ENCODE assay signal across 18 cellular contexts in the genomic region with DNA sequence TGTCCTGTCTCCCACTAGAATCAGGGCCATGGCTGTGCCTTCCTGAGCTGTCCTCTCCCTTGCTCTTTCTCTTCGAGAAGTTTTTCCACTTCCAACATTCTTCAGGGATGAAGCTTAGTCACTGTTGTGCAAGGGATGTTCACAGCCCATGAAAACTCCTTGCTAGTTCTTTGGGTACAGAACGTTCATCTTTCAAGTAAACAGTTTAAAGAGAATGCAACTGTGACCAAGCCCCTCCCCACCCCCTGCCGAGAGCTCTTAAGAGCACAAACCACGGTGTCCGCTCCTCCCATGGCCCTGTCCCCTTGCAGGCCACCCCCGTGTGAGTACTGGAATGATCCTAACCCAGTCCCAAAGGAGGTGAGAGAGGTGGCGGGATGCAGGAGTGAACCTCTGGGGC.
A peak's percentile ranks its signal among the peaks of the same experiment; 100 is the strongest.
DNase-seq lines count a peak whose midpoint lies in the region; ATAC-seq and TF ChIP-seq lines count a peak whose summit lies in the region.
"Had no signal": no experiment of that assay in that cellular context is flagged by ENCODE, and none has a peak within 500 bp of the region (broad histone marks: within the 10 kb centered on the region; RNA-seq: fewer than 3 reads in every experiment).

No MANE protein-coding gene starts in this region.

- no peaks in the 10 kb centered on the region for H3K36me3 ChIP-seq in adrenal gland (replicated peaks in 1 of 2)
- H3K36me3 ChIP-seq: cardiac muscle cell, SJSA1 had no signal

- no peaks in the 10 kb centered on the region for H3K9me3 ChIP-seq in adrenal gland (replicated peaks in 1 of 3)
- H3K9me3 ChIP-seq: SJSA1 had no signal

- DNase-seq in natural killer cell, result no peak
- DNase-seq in natural killer cell treated with Interleukin-12 subunit alpha and Interleukin-12 subunit beta and Interleukin-15 and Interleukin-18, amount 100 ng/mL, for 72 hours (ENCODE audit: low spot score), result no peak
- peak; percentile 91 for DNase-seq in fibroblast of gingiva (ENCODE audit: low read depth)
- DNase-seq in posterior vena cava (ENCODE audit: low spot score), result peak; percentile 86
- no peak for DNase-seq in NCI-H748 (lab: John Stamatoyannopoulos, UW; ENCODE audit: unreplicated experiment)
- no peak for DNase-seq in adrenal gland
- no peak for DNase-seq in COR-L47 (lab: John Stamatoyannopoulos, UW)
- no peak for DNase-seq in NCI-H1930 (lab: John Stamatoyannopoulos, UW)
- DNase-seq: activated B cell treated with CpG ODN at 0.5 μM for 24 hours; activated T-cell treated with anti-CD3 and anti-CD28 coated beads, Interleukin-2, amount 50 U/mL, for 1 hour; DMS79 treated with DMSO at 0.1 percent for 48 hours; NCI-H69; stimulated activated CD4-positive, alpha-beta T cell treated with anti-CD3 and anti-CD28 coated beads, Interleukin-4, amount 100 ng/mL, for 24 hours; stimulated activated naive CD8-positive, alpha-beta T cell treated with anti-CD3 and anti-CD28 coated beads, Interleukin-15, amount 100 ng/mL, for 72 hours had no signal

- H3K36me3 Mint-ChIP-seq in natural killer cell, result no peaks in the 10 kb centered on the region
- H3K36me3 Mint-ChIP-seq in natural killer cell treated with Interleukin-12 subunit alpha and Interleukin-12 subunit beta and Interleukin-15 and Interleukin-18, amount 100 ng/mL, for 72 hours, result no peaks in the 10 kb centered on the region

- H3K9me3 Mint-ChIP-seq in natural killer cell, result no peaks in the 10 kb centered on the region
- H3K9me3 Mint-ChIP-seq in natural killer cell treated with Interleukin-12 subunit alpha and Interleukin-12 subunit beta and Interleukin-15 and Interleukin-18, amount 100 ng/mL, for 72 hours, result no peaks in the 10 kb centered on the region
- H3K9me3 Mint-ChIP-seq: activated B cell treated with CpG ODN at 0.5 μM for 24 hours; stimulated activated naive CD8-positive, alpha-beta T cell treated with anti-CD3 and anti-CD28 coated beads, Interleukin-15, amount 100 ng/mL, for 72 hours had no signal

- H3K27me3 Mint-ChIP-seq in natural killer cell (ENCODE audit: low read depth in 2 of 2), result no peaks in the 10 kb centered on the region
- no peaks in the 10 kb centered on the region for H3K27me3 Mint-ChIP-seq in natural killer cell treated with Interleukin-12 subunit alpha and Interleukin-12 subunit beta and Interleukin-15 and Interleukin-18, amount 100 ng/mL, for 72 hours
- H3K27me3 Mint-ChIP-seq: activated B cell treated with CpG ODN at 0.5 μM for 24 hours; stimulated activated naive CD8-positive, alpha-beta T cell treated with anti-CD3 and anti-CD28 coated beads, Interleukin-15, amount 100 ng/mL, for 72 hours had no signal

- H3K4me3 ChIP-seq in adrenal gland, result no peak overlapping the region
- H3K4me3 ChIP-seq: cardiac muscle cell, lung, SJSA1 had no signal

- H3K4me1 ChIP-seq in adrenal gland (replicated peaks in 1 of 2), result no peaks in the 10 kb centered on the region
- H3K4me1 ChIP-seq: parathyroid adenoma had no signal

- no peak for ATAC-seq in natural killer cell
- ATAC-seq in natural killer cell treated with Interleukin-12 subunit alpha and Interleukin-12 subunit beta and Interleukin-15 and Interleukin-18, amount 100 ng/mL, for 72 hours, result no peak
- ATAC-seq: stimulated activated naive CD8-positive, alpha-beta T cell treated with anti-CD3 and anti-CD28 coated beads, Interleukin-15, amount 100 ng/mL, for 72 hours had no signal

- peak overlapping the region in 2 of 5 donors; percentile 40 to 63 for H3K27ac ChIP-seq in adrenal gland
- H3K27ac ChIP-seq: cardiac muscle cell, parathyroid adenoma, SJSA1 had no signal

- no peak for TF ChIP-seq POLR2A in adrenal gland (IDR thresholded peaks at IDR 0.05)

- WGBS in adrenal gland, 4 donors, result 72 to 86% (median 82%) methylated on average over 5 to 7 of the region's 7 CpGs

- TF ChIP-seq CTCF in natural killer cell (IDR thresholded peaks at IDR 0.05) (no peak), adrenal gland (IDR thresholded peaks at IDR 0.05) (no peak)

- no peaks in the 10 kb centered on the region for H3K27me3 ChIP-seq in adrenal gland
- H3K27me3 ChIP-seq: cardiac muscle cell, SJSA1 had no signal

- peaks cover 29 to 45% of the 10 kb centered on the region in 2 donors for H3K4me1 Mint-ChIP-seq in natural killer cell
- peaks cover 0 to 25% of the 10 kb centered on the region in 2 donors for H3K4me1 Mint-ChIP-seq in natural killer cell treated with Interleukin-12 subunit alpha and Interleukin-12 subunit beta and Interleukin-15 and Interleukin-18, amount 100 ng/mL, for 72 hours (ENCODE audit: low read depth in 2 of 2)

- intact Hi-C loops in natural killer cell (cut with micrococcal nuclease) (no loop called here), posterior vena cava (cut with DNase I) (loop anchor here in 1 of 2 donors (1.0 kb wide), 2 partner anchors 24 to 49 kb away; no protein-coding TSS in a partner anchor), adrenal gland (cut with DNase I) (no loop called here)

- H3K4me3 Mint-ChIP-seq in natural killer cell, result peak overlapping the region; percentile 28
- H3K4me3 Mint-ChIP-seq in natural killer cell treated with Interleukin-12 subunit alpha and Interleukin-12 subunit beta and Interleukin-15 and Interleukin-18, amount 100 ng/mL, for 72 hours, result no peak overlapping the region
- H3K4me3 Mint-ChIP-seq: activated B cell treated with CpG ODN at 0.5 μM for 24 hours; stimulated activated naive CD8-positive, alpha-beta T cell treated with anti-CD3 and anti-CD28 coated beads, Interleukin-15, amount 100 ng/mL, for 72 hours had no signal

- H3K27ac Mint-ChIP-seq in natural killer cell, result no peak overlapping the region
- no peak overlapping the region for H3K27ac Mint-ChIP-seq in natural killer cell treated with Interleukin-12 subunit alpha and Interleukin-12 subunit beta and Interleukin-15 and Interleukin-18, amount 100 ng/mL, for 72 hours
- H3K27ac Mint-ChIP-seq: activated B cell treated with CpG ODN at 0.5 μM for 24 hours had no signal

Comparison
In these comparisons a context has a peak if more than half of its experiments do, and no peak if none do; other contexts are left out.
1. DNase-seq: peak in fibroblast of gingiva (single experiment) and posterior vena cava (single experiment); none in natural killer cell (single experiment), natural killer cell treated with Interleukin-12 subunit alpha and Interleukin-12 subunit beta and Interleukin-15 and Interleukin-18, amount 100 ng/mL, for 72 hours (single experiment), NCI-H748 (single experiment), adrenal gland (0 of 7), COR-L47 (single experiment) and NCI-H1930 (0 of 2).